ENCODE assay signal across 35 cellular contexts in the genomic region with DNA sequence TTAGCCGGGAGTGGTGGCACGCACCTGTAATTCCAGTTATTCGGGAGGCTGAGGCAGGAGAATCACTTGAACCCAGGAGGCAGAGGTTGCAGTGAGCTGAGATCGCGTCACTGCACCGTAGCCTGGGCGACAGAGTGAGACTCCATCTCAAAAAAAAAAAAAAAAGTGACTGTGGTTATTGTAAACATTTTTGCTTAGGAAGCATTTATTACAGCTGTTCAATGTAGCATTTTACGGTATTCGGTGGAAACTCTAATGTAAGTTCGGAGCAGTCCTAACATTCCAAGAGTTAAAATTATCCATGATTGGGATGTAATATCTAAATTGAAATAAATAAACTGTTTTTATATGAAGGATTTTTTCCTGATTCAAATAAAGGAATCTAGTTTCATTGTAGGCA.
"Had no signal": no experiment of that assay in that cellular context is flagged by ENCODE, and none has a peak within 500 bp of the region (broad histone marks: within the 10 kb centered on the region; RNA-seq: fewer than 3 reads in every experiment).

No MANE protein-coding gene starts in this region.

- H3K4me3 Mint-ChIP-seq: activated B cell treated with CpG ODN at 0.5 μM for 24 hours; activated CD4-positive, alpha-beta memory T cell treated with anti-CD3 and anti-CD28 coated beads, Interleukin-2, amount 10 ng/mL, durations not matched to agents 7 days and 5 days; activated CD4-positive, alpha-beta T cell treated with anti-CD3 and anti-CD28 coated beads, Interleukin-2, amount 10 ng/mL, durations not matched to agents 7 days and 5 days; activated CD8-positive, alpha-beta memory T cell treated with anti-CD3 and anti-CD28 coated beads, Interleukin-2, amount 10 ng/mL, durations not matched to agents 7 days and 5 days; activated CD8-positive, alpha-beta T cell treated with anti-CD3 and anti-CD28 coated beads, Interleukin-2, amount 10 ng/mL, durations not matched to agents 7 days and 5 days; activated naive CD4-positive, alpha-beta T cell treated with anti-CD3 and anti-CD28 coated beads, Interleukin-2, amount 10 ng/mL, durations not matched to agents 7 days and 5 days; activated naive CD4-positive, alpha-beta T cell treated with anti-CD3 and anti-CD28 coated beads, Interleukin-2, amount 50 U/mL, for 24 hours; activated naive CD8-positive, alpha-beta T cell; activated naive CD8-positive, alpha-beta T cell treated with anti-CD3 and anti-CD28 coated beads, Interleukin-2, amount 10 ng/mL, durations not matched to agents 7 days and 5 days; activated naive CD8-positive, alpha-beta T cell treated with anti-CD3 and anti-CD28 coated beads, Interleukin-2, amount 50 U/mL, for 24 hours; activated T-cell treated with anti-CD3 and anti-CD28 coated beads, Interleukin-2, amount 50 U/mL, for 24 hours; brain; central memory CD8-positive, alpha-beta T cell; T-helper 1 cell treated with Interleukin-12 subunit alpha and Interleukin-12 subunit beta and Interleukin-4 antibody, amounts not matched to agents 30 μg/mL and 1 μg/mL, for 36 hours; T-helper 2 cell treated with Interferon-gamma antibody and Interleukin-4, amounts not matched to agents 5 μg/mL and 100 μg/mL, for 36 hours had no signal

- H3K27ac Mint-ChIP-seq: activated B cell treated with CpG ODN at 0.5 μM for 24 hours; activated CD4-positive, alpha-beta memory T cell treated with anti-CD3 and anti-CD28 coated beads, Interleukin-2, amount 10 ng/mL, durations not matched to agents 7 days and 5 days; activated CD4-positive, alpha-beta T cell treated with anti-CD3 and anti-CD28 coated beads, Interleukin-2, amount 10 ng/mL, durations not matched to agents 7 days and 5 days; activated CD8-positive, alpha-beta memory T cell treated with anti-CD3 and anti-CD28 coated beads, Interleukin-2, amount 10 ng/mL, durations not matched to agents 7 days and 5 days; activated CD8-positive, alpha-beta T cell treated with anti-CD3 and anti-CD28 coated beads, Interleukin-2, amount 10 ng/mL, durations not matched to agents 7 days and 5 days; activated naive CD4-positive, alpha-beta T cell treated with anti-CD3 and anti-CD28 coated beads, Interleukin-2, amount 10 ng/mL, durations not matched to agents 7 days and 5 days; activated naive CD4-positive, alpha-beta T cell treated with anti-CD3 and anti-CD28 coated beads, Interleukin-2, amount 50 U/mL, for 24 hours; activated naive CD8-positive, alpha-beta T cell; activated naive CD8-positive, alpha-beta T cell treated with anti-CD3 and anti-CD28 coated beads, Interleukin-2, amount 10 ng/mL, durations not matched to agents 7 days and 5 days; activated naive CD8-positive, alpha-beta T cell treated with anti-CD3 and anti-CD28 coated beads, Interleukin-2, amount 50 U/mL, for 24 hours; activated T-cell treated with anti-CD3 and anti-CD28 coated beads, Interleukin-2, amount 50 U/mL, for 24 hours; activated T-helper 2 cell treated with anti-CD3 and anti-CD28 coated beads, Interferon-gamma antibody, Interleukin-2, Interleukin-4, amounts not matched to agents 10 μg/mL and 5 μg/mL and 100 μg/mL, durations not matched to agents 14 hours and 24 hours and 36 hours; brain; T-helper 1 cell treated with Interleukin-12 subunit alpha and Interleukin-12 subunit beta and Interleukin-4 antibody, amounts not matched to agents 30 μg/mL and 1 μg/mL, for 36 hours; T-helper 2 cell treated with Interferon-gamma antibody and Interleukin-4, amounts not matched to agents 5 μg/mL and 100 μg/mL, for 36 hours had no signal

- ATAC-seq: activated CD8-positive, alpha-beta memory T cell treated with anti-CD3 and anti-CD28 coated beads, Interleukin-2, amount 10 ng/mL, durations not matched to agents 7 days and 5 days; activated CD8-positive, alpha-beta T cell treated with anti-CD3 and anti-CD28 coated beads, Interleukin-2, amount 10 ng/mL, durations not matched to agents 7 days and 5 days; activated naive CD8-positive, alpha-beta T cell treated with anti-CD3 and anti-CD28 coated beads, Interleukin-2, amount 50 U/mL, for 24 hours had no signal

- H3K27me3 ChIP-seq: ascending aorta, cardiac muscle cell had no signal

- H3K4me1 Mint-ChIP-seq: activated B cell treated with CpG ODN at 0.5 μM for 24 hours; activated CD4-positive, alpha-beta memory T cell treated with anti-CD3 and anti-CD28 coated beads, Interleukin-2, amount 10 ng/mL, durations not matched to agents 7 days and 5 days; activated CD4-positive, alpha-beta T cell treated with anti-CD3 and anti-CD28 coated beads, Interleukin-2, amount 10 ng/mL, durations not matched to agents 7 days and 5 days; activated CD8-positive, alpha-beta memory T cell treated with anti-CD3 and anti-CD28 coated beads, Interleukin-2, amount 10 ng/mL, durations not matched to agents 7 days and 5 days; activated naive CD4-positive, alpha-beta T cell treated with anti-CD3 and anti-CD28 coated beads, Interleukin-2, amount 10 ng/mL, durations not matched to agents 7 days and 5 days; activated naive CD4-positive, alpha-beta T cell treated with anti-CD3 and anti-CD28 coated beads, Interleukin-2, amount 50 U/mL, for 24 hours; activated naive CD8-positive, alpha-beta T cell treated with anti-CD3 and anti-CD28 coated beads, Interleukin-2, amount 10 ng/mL, durations not matched to agents 7 days and 5 days; activated naive CD8-positive, alpha-beta T cell treated with anti-CD3 and anti-CD28 coated beads, Interleukin-2, amount 50 U/mL, for 24 hours; central memory CD8-positive, alpha-beta T cell had no signal

- H3K27me3 Mint-ChIP-seq: activated CD4-positive, alpha-beta memory T cell treated with anti-CD3 and anti-CD28 coated beads, Interleukin-2, amount 10 ng/mL, durations not matched to agents 7 days and 5 days; activated CD4-positive, alpha-beta T cell treated with anti-CD3 and anti-CD28 coated beads, Interleukin-2, amount 10 ng/mL, durations not matched to agents 7 days and 5 days; activated CD8-positive, alpha-beta memory T cell treated with anti-CD3 and anti-CD28 coated beads, Interleukin-2, amount 10 ng/mL, durations not matched to agents 7 days and 5 days; activated naive CD4-positive, alpha-beta T cell treated with anti-CD3 and anti-CD28 coated beads, Interleukin-2, amount 10 ng/mL, durations not matched to agents 7 days and 5 days; activated naive CD4-positive, alpha-beta T cell treated with anti-CD3 and anti-CD28 coated beads, Interleukin-2, amount 50 U/mL, for 24 hours; activated naive CD8-positive, alpha-beta T cell; activated naive CD8-positive, alpha-beta T cell treated with anti-CD3 and anti-CD28 coated beads, Interleukin-2, amount 10 ng/mL, durations not matched to agents 7 days and 5 days; activated naive CD8-positive, alpha-beta T cell treated with anti-CD3 and anti-CD28 coated beads, Interleukin-2, amount 50 U/mL, for 24 hours; activated T-cell treated with anti-CD3 and anti-CD28 coated beads, Interleukin-2, amount 50 U/mL, for 24 hours; brain; central memory CD8-positive, alpha-beta T cell had no signal

- H3K4me3 ChIP-seq: ascending aorta, cardiac muscle cell had no signal

- H3K9me3 ChIP-seq: ascending aorta had no signal

- H3K36me3 ChIP-seq: cardiac muscle cell had no signal

- DNase-seq: activated B cell treated with CpG ODN at 0.5 μM for 24 hours; activated CD4-positive, alpha-beta memory T cell treated with anti-CD3 and anti-CD28 coated beads, Interleukin-2, amount 10 ng/mL, durations not matched to agents 7 days and 5 days; activated CD4-positive, alpha-beta T cell treated with anti-CD3 and anti-CD28 coated beads for 48 hours; activated CD4-positive, alpha-beta T cell treated with anti-CD3 and anti-CD28 coated beads, Interleukin-2, amount 10 ng/mL, durations not matched to agents 7 days and 5 days; activated CD4-positive, alpha-beta T cell treated with anti-CD3 and anti-CD28 coated beads, Interleukin-2, amount 50 U/mL, for 48 hours; activated CD4-positive, CD25-positive, alpha-beta regulatory T cell treated with anti-CD3 and anti-CD28 coated beads, Interleukin-2, amount 50 U/mL, for 72 hours; activated CD8-positive, alpha-beta memory T cell treated with anti-CD3 and anti-CD28 coated beads for 24 hours; activated CD8-positive, alpha-beta memory T cell treated with anti-CD3 and anti-CD28 coated beads, Interleukin-2, amount 10 ng/mL, durations not matched to agents 7 days and 5 days; activated CD8-positive, alpha-beta memory T cell treated with anti-CD3 and anti-CD28 coated beads, Interleukin-2, amount 50 U/mL, for 48 hours; activated CD8-positive, alpha-beta T cell treated with anti-CD3 and anti-CD28 coated beads, Interleukin-2, amount 10 ng/mL, durations not matched to agents 7 days and 5 days; activated effector memory CD4-positive, alpha-beta T cell treated with Interleukin-2 at 50 U/mL for 16 hours; activated gamma-delta T cell; activated naive CD4-positive, alpha-beta T cell treated with anti-CD3 and anti-CD28 coated beads, Interleukin-2, amount 10 ng/mL, durations not matched to agents 7 days and 5 days; activated naive CD4-positive, alpha-beta T cell treated with Interleukin-2 at 50 U/mL for 16 hours; activated naive CD8-positive, alpha-beta T cell treated with anti-CD3 and anti-CD28 coated beads, Interleukin-2, amount 10 ng/mL, durations not matched to agents 7 days and 5 days; activated naive CD8-positive, alpha-beta T cell treated with anti-CD3 and anti-CD28 coated beads, Interleukin-2, amount 50 U/mL, for 24 hours; activated T-cell treated with anti-CD3 and anti-CD28 coated beads, Interleukin-2, amount 50 U/mL, for 24 hours; activated T-cell treated with anti-CD3 and anti-CD28 coated beads, Interleukin-2, amount 50 U/mL, for 48 hours; amygdala; anterior cingulate cortex; caudate nucleus; cerebellar nuclear complex; T-helper 2 cell; T-helper 9 cell had no signal

- H3K27ac ChIP-seq: ascending aorta, cardiac muscle cell had no signal

- H3K36me3 Mint-ChIP-seq: activated CD8-positive, alpha-beta memory T cell treated with anti-CD3 and anti-CD28 coated beads, Interleukin-2, amount 10 ng/mL, durations not matched to agents 7 days and 5 days; activated naive CD4-positive, alpha-beta T cell treated with anti-CD3 and anti-CD28 coated beads, Interleukin-2, amount 10 ng/mL, durations not matched to agents 7 days and 5 days; activated naive CD4-positive, alpha-beta T cell treated with anti-CD3 and anti-CD28 coated beads, Interleukin-2, amount 50 U/mL, for 24 hours; activated naive CD8-positive, alpha-beta T cell; activated naive CD8-positive, alpha-beta T cell treated with anti-CD3 and anti-CD28 coated beads, Interleukin-2, amount 10 ng/mL, durations not matched to agents 7 days and 5 days; brain had no signal

- FAIRE-seq: bronchial epithelial cell, TTC549 had no signal

- H3K4me1 ChIP-seq: ascending aorta had no signal

- H3K9me3 Mint-ChIP-seq: activated naive CD4-positive, alpha-beta T cell treated with anti-CD3 and anti-CD28 coated beads, Interleukin-2, amount 10 ng/mL, durations not matched to agents 7 days and 5 days; activated naive CD4-positive, alpha-beta T cell treated with anti-CD3 and anti-CD28 coated beads, Interleukin-2, amount 50 U/mL, for 24 hours; activated T-cell treated with anti-CD3 and anti-CD28 coated beads, Interleukin-2, amount 50 U/mL, for 24 hours; T-helper 1 cell treated with Interleukin-12 subunit alpha and Interleukin-12 subunit beta and Interleukin-4 antibody, amounts not matched to agents 30 μg/mL and 1 μg/mL, for 36 hours had no signal
